ENCODE assay signal across 1 cellular context in genomic region chr1:40059292-40059959, GRCh38.
A peak's percentile ranks its signal among the peaks of the same experiment; 100 is the strongest.
TF ChIP-seq lines count a peak whose summit lies in the region.

No MANE protein-coding gene starts in this region.

TF ChIP-seq in K562, 482 proteins besides CTCF, POLR2A, EP300 and RAD21 (continued from another document and continues in another):
- TF ChIP-seq E2F1 (CRISPR knock-in tag; IDR thresholded peaks at IDR 0.05) (no peak), PTRF (tag; IDR thresholded peaks at IDR 0.05) (0 out of 2 replicates have a peak, but pooled peaks have one; percentile 10), MYNN (IDR thresholded peaks at IDR 0.05) (no peak), MYNN (CRISPR knock-in tag; IDR thresholded peaks at IDR 0.05) (no peak), ZNF586 (CRISPR knock-in tag; conservative IDR thresholded peaks at IDR 0.05) (no peak), CREB3 (tag; conservative IDR thresholded peaks at IDR 0.05; ENCODE audit: low read depth) (no peak), ZNF263 (CRISPR knock-in tag; IDR thresholded peaks at IDR 0.05; ENCODE audit: borderline replicate concordance) (no peak), E2F3 (CRISPR knock-in tag; IDR thresholded peaks at IDR 0.05) (no peak), ZNF644 (tag; IDR thresholded peaks at IDR 0.05; ENCODE audit: low read depth) (no peak), PYGO2 (tag; IDR thresholded peaks at IDR 0.05) (no peak), CHD4 (IDR thresholded peaks at IDR 0.05; ENCODE audit: insufficient read depth, insufficient replicate concordance, low read depth, low read length, poor library complexity, severe bottlenecking) (no peak), ZNF280B (CRISPR knock-in tag; IDR thresholded peaks at IDR 0.05) (no peak), DLX4 (CRISPR knock-in tag; IDR thresholded peaks at IDR 0.05) (no peak), MCM3 (IDR thresholded peaks at IDR 0.05) (no peak), BRF1 (IDR thresholded peaks at IDR 0.05; ENCODE audit: borderline replicate concordance, extremely low read depth, insufficient read length) (no peak), HMG20A (CRISPR knock-in tag; conservative IDR thresholded peaks at IDR 0.05) (no peak), ZBTB40 (IDR thresholded peaks at IDR 0.05) (peak; percentile 34), ZBTB40 (CRISPR knock-in tag; IDR thresholded peaks at IDR 0.05) (no peak), ZBTB33 (CRISPR knock-in tag; IDR thresholded peaks at IDR 0.05) (no peak), CHD7 (IDR thresholded peaks at IDR 0.05; ENCODE audit: low read depth, low read length) (no peak), ZKSCAN8 (CRISPR knock-in tag; IDR thresholded peaks at IDR 0.05) (no peak), SP2 (IDR thresholded peaks at IDR 0.05; ENCODE audit: extremely low read depth, low read depth, low read length, poor library complexity, severe bottlenecking) (no peak), SMARCE1 (IDR thresholded peaks at IDR 0.05) (peak; percentile 91), KLF6 (CRISPR knock-in tag; IDR thresholded peaks at IDR 0.05; ENCODE audit: borderline replicate concordance) (no peak), ZKSCAN3 (CRISPR knock-in tag; IDR thresholded peaks at IDR 0.05) (no peak)
